ENCODE assay signal across 2 cellular contexts in genomic region chr12:48682533-48682905, GRCh38.
TF ChIP-seq lines count a peak whose summit lies in the region.

No MANE protein-coding gene starts in this region.

TF ChIP-seq in Ishikawa, 13 proteins besides CTCF, POLR2A, EP300 and RAD21:
- TF ChIP-seq USF1 (IDR thresholded peaks at IDR 0.05), result 0 out of 2 replicates have a peak, but pooled peaks have one; percentile 16

TF ChIP-seq in K562, 482 proteins besides CTCF, POLR2A, EP300 and RAD21:
- TF ChIP-seq HDAC2 (IDR thresholded peaks at IDR 0.05) (peak; percentile 54), NFIC (IDR thresholded peaks at IDR 0.05) (0 out of 2 replicates have a peak, but pooled peaks have one; percentile 3), LARP7 (IDR thresholded peaks at IDR 0.05) (0 out of 2 replicates have a peak, but pooled peaks have one; percentile 36), SMARCA4 (IDR thresholded peaks at IDR 0.05) (peak; percentile 42; the same call in 1 of the 2 replicates), ARID1B (IDR thresholded peaks at IDR 0.05) (0 out of 2 replicates have a peak, but pooled peaks have one; percentile 44), SMARCA5 (IDR thresholded peaks at IDR 0.05) (peak; percentile 91; the same call in 1 of the 2 replicates), TRIM24 (IDR thresholded peaks at IDR 0.05) (peak in 1 of 2 experiments; percentile 66; a peak in 2 of 4 replicates), NKRF (IDR thresholded peaks at IDR 0.05; ENCODE audit: borderline replicate concordance) (peak; percentile 76), ZNF764 (CRISPR knock-in tag; IDR thresholded peaks at IDR 0.05; ENCODE audit: low read depth) (peak; percentile 90), MLLT1 (IDR thresholded peaks at IDR 0.05) (0 out of 4 replicates have a peak, but pooled peaks of 1 of the 2 experiments have one; percentile 36), DPF2 (IDR thresholded peaks at IDR 0.05) (peak; percentile 37), ATF6 (CRISPR knock-in tag; IDR thresholded peaks at IDR 0.05) (0 out of 2 replicates have a peak, but pooled peaks have one; percentile 2), HLTF (IDR thresholded peaks at IDR 0.05) (0 out of 2 replicates have a peak, but pooled peaks have one; percentile 57), BRD9 (IDR thresholded peaks at IDR 0.05; ENCODE audit: low read depth, partially characterized antibody) (peak; percentile 14), BCOR (IDR thresholded peaks at IDR 0.05) (peak; percentile 79), HDAC1 (IDR thresholded peaks at IDR 0.05) (peak in 1 of 2 experiments; percentile 17; a peak in 2 of 4 replicates), SMARCE1 (IDR thresholded peaks at IDR 0.05) (0 out of 2 replicates have a peak, but pooled peaks have one; percentile 35), MIER1 (IDR thresholded peaks at IDR 0.05; ENCODE audit: low read depth) (peak; percentile 27; the same call in 1 of the 2 replicates), TRIM28 (IDR thresholded peaks at IDR 0.05) (peak; percentile 75; the same call in 1 of the 2 replicates)
